ENCODE assay signal across 1 cellular context in genomic region chr17:35555695-35556094, GRCh38.
TF ChIP-seq lines count a peak whose summit lies in the region.

No MANE protein-coding gene starts in this region.

TF ChIP-seq in H1, 55 proteins besides CTCF, POLR2A, EP300 and RAD21:
- TF ChIP-seq POLR2AphosphoS5 (IDR thresholded peaks at IDR 0.05; ENCODE audit: low read depth, low read length) (no peak), SAP30 (IDR thresholded peaks at IDR 0.05; ENCODE audit: insufficient read depth, insufficient replicate concordance, low read length) (no peak), KDM5A (IDR thresholded peaks at IDR 0.05; ENCODE audit: low read length) (no peak), BCL11A (IDR thresholded peaks at IDR 0.05; ENCODE audit: low read depth in 2 of 2, low read length in 2 of 2) (no peak), RBBP5 (IDR thresholded peaks at IDR 0.05; ENCODE audit: borderline replicate concordance, low read depth, low read length) (no peak), ATF3 (IDR thresholded peaks at IDR 0.05; ENCODE audit: insufficient read depth, low read depth, low read length) (no peak), SP1 (IDR thresholded peaks at IDR 0.05; ENCODE audit: low read depth, low read length) (no peak), RNF2 (IDR thresholded peaks at IDR 0.05; ENCODE audit: borderline replicate concordance, low read depth, low read length, missing control alignments, poor library complexity, severe bottlenecking) (no peak), JUN (IDR thresholded peaks at IDR 0.05; ENCODE audit: low read depth, low read length) (no peak), NANOG (IDR thresholded peaks at IDR 0.05; ENCODE audit: insufficient read depth, low read depth, low read length, poor library complexity, severe bottlenecking) (no peak), USF2 (IDR thresholded peaks at IDR 0.05; ENCODE audit: low read length) (no peak)
